ENCODE assay signal across 18 cellular contexts in genomic region chr1:57485643-57486042, GRCh38.
A peak's percentile ranks its signal among the peaks of the same experiment; 100 is the strongest.
DNase-seq lines count a peak whose midpoint lies in the region; ATAC-seq and TF ChIP-seq lines count a peak whose summit lies in the region.
"Had no signal": no experiment of that assay in that cellular context is flagged by ENCODE, and none has a peak within 500 bp of the region (broad histone marks: within the 10 kb centered on the region; RNA-seq: fewer than 3 reads in every experiment).

No MANE protein-coding gene starts in this region.

- H3K4me2 ChIP-seq in IMR-90 (ENCODE audit: low read depth, low read length) = peak overlapping the region; percentile 4; the same call in 1 of the 2 replicates

- no peak overlapping the region for H3K9ac ChIP-seq in IMR-90 (ENCODE audit: low read depth, low read length)
- H3K9ac ChIP-seq: parathyroid adenoma had no signal

- DNase-seq in AG08396 (ENCODE audit: low spot score) (peak; percentile 8), IMR-90 (peak; percentile 76), astrocyte of the spinal cord (ENCODE audit: low read depth, low spot score) (peak; percentile 53), foreskin keratinocyte (peak; percentile 22 to 51), NCI-H2029 (lab: John Stamatoyannopoulos, UW) (no peak), NCI-H2171 (lab: John Stamatoyannopoulos, UW) (no peak), NCI-H446 treated with DMSO at 0.1 percent for 48 hours (lab: John Stamatoyannopoulos, UW) (no peak)
- no peak for DNase-seq in stimulated activated CD4-positive, alpha-beta T cell treated with anti-CD3 and anti-CD28 coated beads, Interleukin-4, amount 100 ng/mL, for 4 hours
- DNase-seq: activated CD4-positive, alpha-beta T cell treated with anti-CD3 and anti-CD28 coated beads, Interleukin-2, amount 10 ng/mL, durations not matched to agents 24 days and 14 days; activated T-cell treated with anti-CD3 and anti-CD28 coated beads for 4 hours; Kasumi-1; NCI-H1436 treated with DMSO at 0.1 percent for 48 hours; NCI-H510A; SIG-M5; T1000; upper lobe of right lung had no signal

- POLR2A ChIA-PET in IMR-90 (lab: Charles Lee; ENCODE audit: unreplicated experiment) = no interaction called here

- intact Hi-C loops in IMR-90 (cut with micrococcal nuclease) = no loop called here

- peak overlapping the region; percentile 26 for H3K23ac ChIP-seq in IMR-90 (ENCODE audit: low read depth, low read length)

- H2AFZ ChIP-seq in IMR-90 (replicated peaks; ENCODE audit: low read length, poor library complexity) = peak overlapping the region; percentile 36
- H2AFZ ChIP-seq: parathyroid adenoma had no signal

- peak overlapping the region; percentile 41; the same call in 1 of the 2 replicates for H3K14ac ChIP-seq in IMR-90 (replicated peaks; ENCODE audit: low read depth, low read length)

- H4K91ac ChIP-seq in IMR-90 (ENCODE audit: insufficient read depth, low read depth, low read length) = peak overlapping the region; percentile 68

- peaks cover 19% of the 10 kb centered on the region for H3K4me1 ChIP-seq in IMR-90 (ENCODE audit: control insufficient read depth, insufficient read depth, low read length)
- peaks cover 10% of the 10 kb centered on the region for H3K4me1 ChIP-seq in foreskin keratinocyte
- H3K4me1 ChIP-seq: parathyroid adenoma, upper lobe of right lung had no signal

- peak overlapping the region; percentile 59 for H2BK5ac ChIP-seq in IMR-90 (ENCODE audit: low read depth, low read length, poor library complexity, severe bottlenecking)

- peak overlapping the region; percentile 73 for H2BK120ac ChIP-seq in IMR-90 (ENCODE audit: low read depth, low read length)

- no peaks in the 10 kb centered on the region for H3K79me1 ChIP-seq in IMR-90 (ENCODE audit: low read depth in 1 of 2, low read length in 2 of 2)

- peak overlapping the region; percentile 39; the same call in 1 of the 2 replicates for H3K18ac ChIP-seq in IMR-90 (ENCODE audit: low read depth, low read length)

- H4K20me1 ChIP-seq in IMR-90 (ENCODE audit: insufficient read depth, low read length) = no peaks in the 10 kb centered on the region

- CTCF ChIA-PET in IMR-90 (lab: Yijun Ruan, JAX) = no interaction called here

- WGBS in IMR-90 (ENCODE audit: extremely low coverage in 2 of 2, insufficient read length in 1 of 2), 2 experiments = 0% methylated on average over 1 of the region's 4 CpGs; no CpG with 5 or more reads in 1 of the 2 experiments

- H3K27ac ChIP-seq in IMR-90 (ENCODE audit: insufficient read depth, low read length) = no peak overlapping the region
- no peak overlapping the region for H3K27ac ChIP-seq in foreskin keratinocyte
- H3K27ac ChIP-seq: HL-60, parathyroid adenoma, upper lobe of right lung had no signal

- H3K27me3 ChIP-seq in IMR-90 (ENCODE audit: control insufficient read depth, insufficient read depth, low read length) = no peaks in the 10 kb centered on the region
- no peaks in the 10 kb centered on the region for H3K27me3 ChIP-seq in foreskin keratinocyte
- H3K27me3 ChIP-seq: upper lobe of right lung had no signal

- no peaks in the 10 kb centered on the region for H3K36me3 ChIP-seq in IMR-90 (ENCODE audit: control insufficient read depth, insufficient read depth, low read length)
- H3K36me3 ChIP-seq: upper lobe of right lung had no signal

- H3K56ac ChIP-seq in IMR-90 (ENCODE audit: extremely low read depth, insufficient read depth, low read length) = no peak overlapping the region

- TF ChIP-seq POLR2A in IMR-90 (IDR thresholded peaks at IDR 0.05; ENCODE audit: low read depth, low read length) = no peak

- TF ChIP-seq CTCF in IMR-90 (conservative IDR thresholded peaks at IDR 0.05; ENCODE audit: low read depth, low read length) = no peak
- TF ChIP-seq CTCF in astrocyte of the spinal cord (IDR thresholded peaks at IDR 0.05; ENCODE audit: low read depth, low read length) = no peak
- no peak for TF ChIP-seq CTCF in foreskin keratinocyte (conservative IDR thresholded peaks at IDR 0.05)

- peak overlapping the region; percentile 16; the same call in 1 of the 2 replicates for H2AK5ac ChIP-seq in IMR-90 (ENCODE audit: low read depth, low read length)

- H4K8ac ChIP-seq in IMR-90 (ENCODE audit: low read depth in 2 of 2, low read length in 2 of 2) = peak overlapping the region in 1 of 2 experiments; percentile 32; a peak in 2 of 4 replicates

- no TSS peak for BruUV-seq in IMR-90 (replicated peaks; lab: Mats Ljungman, UMichigan)

- ATAC-seq in IMR-90 (ENCODE audit: low read depth) = peak; percentile 59
- ATAC-seq in foreskin keratinocyte = peak; percentile 73
- ATAC-seq: upper lobe of right lung had no signal

- H2AK9ac ChIP-seq in IMR-90 (replicated peaks; ENCODE audit: low read depth, low read length, poor library complexity) = no peak overlapping the region

- TF ChIP-seq RAD21 in IMR-90 (IDR thresholded peaks at IDR 0.05; ENCODE audit: low read length) = no peak

- in situ Hi-C loops in IMR-90 (cut with MboI; ENCODE audit: low sequenced_read_pairs) (loop anchor here (25.0 kb wide), 1 partner anchor 648 kb away; no protein-coding TSS in a partner anchor), astrocyte of the spinal cord (cut with HindIII; ENCODE audit: low sequenced_read_pairs) (no loop called here)

- H3K9me3 ChIP-seq in IMR-90 (ENCODE audit: control insufficient read depth, insufficient read depth, low read length) = no peaks in the 10 kb centered on the region
- H3K9me3 ChIP-seq: upper lobe of right lung had no signal

- peak overlapping the region; percentile 51; the same call in 1 of the 2 replicates for H3K4ac ChIP-seq in IMR-90 (ENCODE audit: low read depth, low read length)

- dilution Hi-C loops in IMR-90 (cut with HindIII; ENCODE audit: low sequenced_read_pairs, unreplicated experiment) = no loop called here

- H4K5ac ChIP-seq in IMR-90 (ENCODE audit: low read depth, low read length) = peak overlapping the region; percentile 2; the same call in 1 of the 2 replicates

- H2BK15ac ChIP-seq in IMR-90 (ENCODE audit: low read depth, low read length) = peak overlapping the region; percentile 90

- H3K4me3 ChIP-seq in IMR-90 (ENCODE audit: insufficient read depth, low read depth, low read length) (no peak overlapping the region), astrocyte of the spinal cord (ENCODE audit: low read depth, low read length) (no peak overlapping the region)
- H3K4me3 ChIP-seq: upper lobe of right lung had no signal

- H3K9me1 ChIP-seq in IMR-90 (ENCODE audit: insufficient read depth, low read length) = peaks cover 4% of the 10 kb centered on the region

- H2BK20ac ChIP-seq in IMR-90 (ENCODE audit: low read depth, low read length) = peak overlapping the region; percentile 64

TF ChIP-seq in IMR-90, 13 proteins besides CTCF, POLR2A, EP300 and RAD21:
- TF ChIP-seq ELK1 (IDR thresholded peaks at IDR 0.05; ENCODE audit: borderline replicate concordance, low read depth, low read length) = no peak
- no peak; the same call in 1 of the 2 replicates for TF ChIP-seq FOS (IDR thresholded peaks at IDR 0.05; ENCODE audit: low read depth, low read length)
- TF ChIP-seq MAFK (IDR thresholded peaks at IDR 0.05; ENCODE audit: low read depth, low read length) = no peak
- no peak for TF ChIP-seq MAZ (IDR thresholded peaks at IDR 0.05; ENCODE audit: borderline replicate concordance, low read depth, low read length)
- TF ChIP-seq USF2 (IDR thresholded peaks at IDR 0.05; ENCODE audit: low read depth, low read length) = no peak
- TF ChIP-seq BHLHE40 (IDR thresholded peaks at IDR 0.05; ENCODE audit: low read depth, low read length) = no peak
- no peak for TF ChIP-seq CEBPB (IDR thresholded peaks at IDR 0.05; ENCODE audit: low read depth, low read length)
- TF ChIP-seq RCOR1 (IDR thresholded peaks at IDR 0.05; ENCODE audit: insufficient replicate concordance, low read length) = no peak
- TF ChIP-seq NFE2L2 (IDR thresholded peaks at IDR 0.05; ENCODE audit: low read depth, low read length) = no peak

Comparison
In these comparisons a context has a peak if more than half of its experiments do, and no peak if none do; other contexts are left out.
1. DNase-seq: peak in AG08396 (single experiment), IMR-90 (single experiment), astrocyte of the spinal cord (single experiment) and foreskin keratinocyte (2 of 2); none in NCI-H2029 (single experiment), NCI-H2171 (single experiment), NCI-H446 treated with DMSO at 0.1 percent for 48 hours (single experiment) and stimulated activated CD4-positive, alpha-beta T cell treated with anti-CD3 and anti-CD28 coated beads, Interleukin-4, amount 100 ng/mL, for 4 hours (0 of 2).